In the genomic region with DNA sequence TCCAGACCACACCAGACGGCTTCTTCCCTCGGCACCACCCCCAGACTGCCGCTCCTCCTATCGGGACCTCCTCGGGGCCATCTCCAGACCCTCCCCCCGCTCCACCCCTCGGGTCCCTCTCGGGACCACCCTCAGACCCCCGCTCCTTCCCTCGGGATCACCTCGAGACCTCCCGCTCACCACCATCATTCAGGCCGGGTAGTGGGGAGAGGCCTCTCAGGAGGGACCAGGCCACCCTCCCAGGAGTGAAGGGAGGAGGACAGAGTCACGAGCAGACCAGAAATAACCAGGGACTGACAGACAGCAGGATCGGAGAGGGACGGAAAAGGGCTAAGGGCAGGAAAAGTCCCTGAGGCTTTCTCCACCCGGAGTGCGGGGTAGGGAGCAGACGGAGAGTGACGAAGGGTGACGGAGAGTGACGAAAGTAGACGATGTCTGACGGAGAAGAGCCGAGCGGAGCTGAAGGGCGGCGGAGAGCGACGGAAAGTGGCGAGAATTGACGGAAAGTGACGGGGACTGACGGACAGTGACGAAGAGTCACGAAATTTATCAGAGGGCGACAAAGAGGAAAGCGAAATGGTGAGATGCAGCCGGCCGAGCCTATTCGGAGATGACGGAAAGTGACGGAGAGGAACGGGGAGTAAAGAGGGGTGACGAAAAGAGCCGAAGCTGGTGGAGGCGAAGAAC, we compare ENCODE assay signal across 8 cellular contexts.
DNase-seq lines count a peak whose midpoint lies in the region; ATAC-seq and TF ChIP-seq lines count a peak whose summit lies in the region.
"Not testable (repeated sequence)": the region's sequence is repeated elsewhere in the genome, so short reads cannot be mapped to it uniquely, and the experiment has no call there.

No MANE protein-coding gene starts in this region.

- DNase-seq in RWPE2 (ENCODE audit: low spot score) = peak; percentile 50
- not testable (repeated sequence) for DNase-seq in fibroblast of villous mesenchyme (ENCODE audit: low read depth); upper lobe of right lung

- H3K4me1 ChIP-seq in RWPE2 (ENCODE audit: insufficient read depth, poor library complexity, severe bottlenecking); upper lobe of right lung: not testable (repeated sequence)

- H3K36me3 Mint-ChIP-seq in activated T-helper 17 cell treated with anti-CD3 and anti-CD28 coated beads, Interleukin-2, amount 50 U/mL, for 72 hours (ENCODE audit: low read depth); nephron (ENCODE audit: low read depth): not testable (repeated sequence)

- H3K36me3 ChIP-seq in RWPE2 (ENCODE audit: low read depth); upper lobe of right lung: not testable (repeated sequence)

- H3K27me3 Mint-ChIP-seq in activated T-helper 17 cell treated with anti-CD3 and anti-CD28 coated beads, Interleukin-2, amount 50 U/mL, for 72 hours; nephron (ENCODE audit: low read depth): not testable (repeated sequence)

- not testable (repeated sequence) for H3K27me3 ChIP-seq in RWPE2 (ENCODE audit: insufficient read depth, poor library complexity, severe bottlenecking); upper lobe of right lung

- peak; percentile 96 for ATAC-seq in GM18870 (IDR thresholded peaks at IDR 0.05; ENCODE audit: unreplicated experiment)
- ATAC-seq in GM21619 (IDR thresholded peaks at IDR 0.05; ENCODE audit: unreplicated experiment) = peak; percentile 90
- ATAC-seq in HG03095 (IDR thresholded peaks at IDR 0.05; ENCODE audit: unreplicated experiment) = peak; percentile 95
- ATAC-seq in RWPE2 (ENCODE audit: low read depth) = peak; percentile 91
- peak; percentile 93 for ATAC-seq in activated T-helper 17 cell treated with anti-CD3 and anti-CD28 coated beads, Interleukin-2, amount 50 U/mL, for 72 hours (replicated peaks)
- ATAC-seq in upper lobe of right lung = peak; percentile 98

- not testable (repeated sequence) for TF ChIP-seq CTCF in RWPE2 (IDR thresholded peaks at IDR 0.05; ENCODE audit: poor library complexity, severe bottlenecking); fibroblast of villous mesenchyme (IDR thresholded peaks at IDR 0.05; ENCODE audit: insufficient read depth, low read depth, low read length); nephron (IDR thresholded peaks at IDR 0.05; ENCODE audit: unreplicated experiment in 3 of 3); upper lobe of right lung (IDR thresholded peaks at IDR 0.05)

- H3K27ac ChIP-seq in RWPE2 (ENCODE audit: poor library complexity, severe bottlenecking); upper lobe of right lung: not testable (repeated sequence)

- not testable (repeated sequence) for H3K9me3 ChIP-seq in RWPE2 (ENCODE audit: severe bottlenecking); upper lobe of right lung

- H3K27ac Mint-ChIP-seq in activated T-helper 17 cell treated with anti-CD3 and anti-CD28 coated beads, Interleukin-2, amount 50 U/mL, for 72 hours; nephron: not testable (repeated sequence)

- H3K4me1 Mint-ChIP-seq in activated T-helper 17 cell treated with anti-CD3 and anti-CD28 coated beads, Interleukin-2, amount 50 U/mL, for 72 hours; nephron: not testable (repeated sequence)

- not testable (repeated sequence) for H3K4me3 ChIP-seq in RWPE2 (ENCODE audit: severe bottlenecking); upper lobe of right lung
- peak overlapping the region; percentile 30 for H3K4me3 ChIP-seq in fibroblast of villous mesenchyme (ENCODE audit: low read depth, low read length)

- not testable (repeated sequence) for H3K9me3 Mint-ChIP-seq in activated T-helper 17 cell treated with anti-CD3 and anti-CD28 coated beads, Interleukin-2, amount 50 U/mL, for 72 hours; nephron

- intact Hi-C loops in upper lobe of right lung (cut with DNase I) = not testable (repeated sequence)

- H3K4me3 Mint-ChIP-seq in activated T-helper 17 cell treated with anti-CD3 and anti-CD28 coated beads, Interleukin-2, amount 50 U/mL, for 72 hours = not testable (repeated sequence)
- peak overlapping the region; percentile 59 to 78 (median 74) for H3K4me3 Mint-ChIP-seq in nephron
